Comparison of ENCODE assay signal across 20 cellular contexts in genomic region chr2:102433973-102434654, GRCh38. TPM values are rescaled to one million over a fixed set of nuclear protein-coding genes. Genes with fewer than 3 reads are reported as not detected.
DNase-seq lines count a peak whose midpoint lies in the region; ATAC-seq and TF ChIP-seq lines count a peak whose summit lies in the region.
"Had no signal": no experiment of that assay in that cellular context is flagged by ENCODE, and none has a peak within 500 bp of the region (broad histone marks: within the 10 kb centered on the region; RNA-seq: fewer than 3 reads in every experiment).

No MANE protein-coding gene starts in this region.

- no CpG with 5 or more reads among the region's 4 CpGs for WGBS in trophoblast cell (ENCODE audit: extremely low coverage, insufficient coverage, insufficient read length)

- H3K79me2 ChIP-seq in Loucy (ENCODE audit: insufficient read depth, low read length) (peaks cover 64% of the 10 kb centered on the region), trophoblast cell (ENCODE audit: control insufficient read depth, insufficient read depth, low read length, poor library complexity) (no peaks in the 10 kb centered on the region)

- peak overlapping the region; percentile 3 for H3K27ac Mint-ChIP-seq in activated CD4-positive, alpha-beta T cell treated with anti-CD3 and anti-CD28 coated beads, Interleukin-2, amount 10 ng/mL, durations not matched to agents 24 days and 14 days
- peak overlapping the region in 1 of 8 donors; percentile 14 for H3K27ac Mint-ChIP-seq in CD8-positive, alpha-beta memory T cell
- H3K27ac Mint-ChIP-seq: CD14-positive monocyte, GM23338 had no signal

- H3K4me2 ChIP-seq in Loucy (ENCODE audit: low read depth, low read length, poor library complexity, severe bottlenecking) (peak overlapping the region; percentile 39), trophoblast cell (ENCODE audit: low read length) (no peak overlapping the region)
- H3K4me2 ChIP-seq: A549, GM23338 had no signal

- H2BK5ac ChIP-seq in trophoblast cell (ENCODE audit: low read depth, low read length, poor library complexity) = no peak overlapping the region

- peaks cover 60% of the 10 kb centered on the region for H3K36me3 Mint-ChIP-seq in activated CD4-positive, alpha-beta T cell treated with anti-CD3 and anti-CD28 coated beads, Interleukin-2, amount 10 ng/mL, durations not matched to agents 24 days and 14 days (ENCODE audit: low read depth)
- peaks cover 0 to 7% (median 2%) of the 10 kb centered on the region in 3 donors for H3K36me3 Mint-ChIP-seq in CD8-positive, alpha-beta memory T cell
- H3K36me3 Mint-ChIP-seq: CD14-positive monocyte had no signal

- H3K27me3 Mint-ChIP-seq in activated CD4-positive, alpha-beta T cell treated with anti-CD3 and anti-CD28 coated beads, Interleukin-2, amount 10 ng/mL, durations not matched to agents 24 days and 14 days = no peaks in the 10 kb centered on the region
- H3K27me3 Mint-ChIP-seq in CD8-positive, alpha-beta memory T cell = no peaks in the 10 kb centered on the region
- H3K27me3 Mint-ChIP-seq: CD4-positive, alpha-beta memory T cell had no signal

- TF ChIP-seq CTCF in Loucy (conservative IDR thresholded peaks at IDR 0.05; ENCODE audit: low read length) = no peak

- peaks cover 17% of the 10 kb centered on the region for H3K9me3 Mint-ChIP-seq in activated CD4-positive, alpha-beta T cell treated with anti-CD3 and anti-CD28 coated beads, Interleukin-2, amount 10 ng/mL, durations not matched to agents 24 days and 14 days
- no peaks in the 10 kb centered on the region for H3K9me3 Mint-ChIP-seq in CD8-positive, alpha-beta memory T cell
- H3K9me3 Mint-ChIP-seq: CD4-positive, alpha-beta memory T cell; GM23338 had no signal

- H3F3A ChIP-seq in Loucy (ENCODE audit: low read depth) = no peaks in the 10 kb centered on the region

- H2BK120ac ChIP-seq in trophoblast cell (ENCODE audit: insufficient read depth, low read length, poor library complexity) = no peak overlapping the region

- no peaks in the 10 kb centered on the region for H3K79me1 ChIP-seq in trophoblast cell (ENCODE audit: low read length)

- no peaks in the 10 kb centered on the region for H3K9me2 ChIP-seq in Loucy (replicated peaks; ENCODE audit: low read depth, low read length)

- H2AFZ ChIP-seq in Loucy (ENCODE audit: low read length) (no peak overlapping the region), trophoblast cell (ENCODE audit: insufficient read depth, low read length, poor library complexity) (no peak overlapping the region)
- H2AFZ ChIP-seq: GM23338 had no signal

- no peak overlapping the region for H3K4me3 Mint-ChIP-seq in activated CD4-positive, alpha-beta T cell treated with anti-CD3 and anti-CD28 coated beads, Interleukin-2, amount 10 ng/mL, durations not matched to agents 24 days and 14 days
- H3K4me3 Mint-ChIP-seq in CD8-positive, alpha-beta memory T cell = no peak overlapping the region
- H3K4me3 Mint-ChIP-seq: CD14-positive monocyte; CD4-positive, alpha-beta memory T cell; GM23338 had no signal

- no peak overlapping the region for H3K14ac ChIP-seq in trophoblast cell (ENCODE audit: low read length)

- H3K23ac ChIP-seq in trophoblast cell (ENCODE audit: low read length) = no peak overlapping the region

- H3K9me3 ChIP-seq in Loucy (ENCODE audit: insufficient read depth, low read depth, low read length) = no peaks in the 10 kb centered on the region
- no peaks in the 10 kb centered on the region for H3K9me3 ChIP-seq in trophoblast cell (ENCODE audit: insufficient read depth, low read depth, low read length)
- no peaks in the 10 kb centered on the region for H3K9me3 ChIP-seq in CD8-positive, alpha-beta memory T cell (ENCODE audit: low read length)
- H3K9me3 ChIP-seq: A549 had no signal

- no peak overlapping the region for H3K27ac ChIP-seq in trophoblast cell (ENCODE audit: low read depth, low read length)
- no peak overlapping the region for H3K27ac ChIP-seq in CD8-positive, alpha-beta memory T cell (ENCODE audit: low read depth, low read length)
- H3K27ac ChIP-seq: 22Rv1, A549 had no signal

- H4K91ac ChIP-seq in trophoblast cell (ENCODE audit: low read depth, low read length) = no peak overlapping the region

- H3K4me3 ChIP-seq in Loucy (ENCODE audit: low read length, poor library complexity, severe bottlenecking) = no peak overlapping the region
- no peak overlapping the region for H3K4me3 ChIP-seq in trophoblast cell (ENCODE audit: low read depth, low read length)
- H3K4me3 ChIP-seq in CD8-positive, alpha-beta memory T cell (ENCODE audit: low read length) = no peak overlapping the region
- H3K4me3 ChIP-seq: A549, GM23338 had no signal

- DNase-seq in activated CD4-positive, alpha-beta T cell treated with anti-CD3 and anti-CD28 coated beads, Interleukin-2, amount 10 ng/mL, durations not matched to agents 24 days and 14 days = no peak
- no peak for DNase-seq in activated CD4-positive, alpha-beta T cell treated with anti-CD3 and anti-CD28 coated beads for 48 hours
- DNase-seq in myocyte (ENCODE audit: low read depth) = peak; percentile 57
- peak; percentile 57 to 82 for DNase-seq in trophoblast cell
- DNase-seq in C1 segment of cervical spinal cord (lab: John Stamatoyannopoulos, UW) = no peak
- DNase-seq in CD8-positive, alpha-beta memory T cell = no peak
- DNase-seq: AML-193; Calu3; CD4-positive, alpha-beta memory T cell; DMS79 treated with DMSO at 0.1 percent for 48 hours; GF-D8; HCEC 1CT; IMR-90 had no signal

- no peak overlapping the region for H4K8ac ChIP-seq in trophoblast cell (ENCODE audit: low read depth, low read length)

- CTCF ChIA-PET in CD8-positive, alpha-beta memory T cell (lab: Charles Lee) = interaction anchor here (1.5 to 1.6 kb wide), 2 partner anchors 9 to 14 kb away, joined by 5 to 6 read pairs; no protein-coding TSS in a partner anchor

- H3K36me3 ChIP-seq in Loucy (ENCODE audit: insufficient read depth, low read length) (peaks cover 38% of the 10 kb centered on the region; the same call in 1 of the 2 replicates), trophoblast cell (ENCODE audit: control insufficient read depth in 1 of 2, insufficient read depth in 2 of 2, low read length in 2 of 2) (no peaks in the 10 kb centered on the region)
- H3K36me3 ChIP-seq in CD8-positive, alpha-beta memory T cell (ENCODE audit: insufficient read depth, low read length) = no peaks in the 10 kb centered on the region

- H3K4ac ChIP-seq in trophoblast cell (ENCODE audit: low read depth, low read length) = no peak overlapping the region

- POLR2A ChIA-PET in CD8-positive, alpha-beta memory T cell (lab: Charles Lee) = no interaction called here

- H3K9ac ChIP-seq in Loucy (ENCODE audit: low read depth, low read length, poor library complexity, severe bottlenecking) (no peak overlapping the region), trophoblast cell (ENCODE audit: low read length) (no peak overlapping the region)

- H4K20me1 ChIP-seq in Loucy (ENCODE audit: insufficient read depth, low read length, poor library complexity, severe bottlenecking) = peaks cover 4% of the 10 kb centered on the region

- no peak overlapping the region for H3K18ac ChIP-seq in trophoblast cell (ENCODE audit: low read length)

- H4K12ac ChIP-seq in trophoblast cell (ENCODE audit: low read depth, low read length) = no peak overlapping the region

- H3K4me1 ChIP-seq in Loucy (ENCODE audit: insufficient read depth, low read length, poor library complexity, severe bottlenecking) (peaks cover 76% of the 10 kb centered on the region), trophoblast cell (ENCODE audit: control insufficient read depth in 1 of 2, insufficient read depth in 2 of 2, low read length in 2 of 2) (peaks cover under 1 to 4% of the 10 kb centered on the region in 2 experiments)
- H3K4me1 ChIP-seq in CD8-positive, alpha-beta memory T cell (ENCODE audit: insufficient read depth, low read length) = peaks cover 11% of the 10 kb centered on the region
- H3K4me1 ChIP-seq: A549 had no signal

- ATAC-seq in HG03196 (IDR thresholded peaks at IDR 0.05; ENCODE audit: unreplicated experiment) = no peak
- ATAC-seq: A549, GM23338 had no signal

- H3K27me3 ChIP-seq in Loucy (ENCODE audit: insufficient read depth, low read length, poor library complexity, severe bottlenecking) (no peaks in the 10 kb centered on the region), trophoblast cell (ENCODE audit: insufficient read depth, low read length) (no peaks in the 10 kb centered on the region)
- no peaks in the 10 kb centered on the region for H3K27me3 ChIP-seq in CD8-positive, alpha-beta memory T cell (ENCODE audit: insufficient read depth, low read length, poor library complexity, severe bottlenecking)

- intact Hi-C loops in activated CD4-positive, alpha-beta T cell treated with anti-CD3 and anti-CD28 coated beads, Interleukin-2, amount 10 ng/mL, durations not matched to agents 24 days and 14 days (cut with micrococcal nuclease) = loop anchor here (10.0 kb wide), 1 partner anchor 729 kb away; no protein-coding TSS in a partner anchor

- no peak overlapping the region for H2BK12ac ChIP-seq in trophoblast cell (ENCODE audit: low read length)

- H3K4me1 Mint-ChIP-seq in activated CD4-positive, alpha-beta T cell treated with anti-CD3 and anti-CD28 coated beads, Interleukin-2, amount 10 ng/mL, durations not matched to agents 24 days and 14 days = peaks cover 47% of the 10 kb centered on the region
- H3K4me1 Mint-ChIP-seq in CD8-positive, alpha-beta memory T cell = peaks cover 45 to 63% (median 52%) of the 10 kb centered on the region in 3 donors
- H3K4me1 Mint-ChIP-seq: GM23338 had no signal

- no peak overlapping the region for H2AK5ac ChIP-seq in trophoblast cell (ENCODE audit: low read length)

RNA-seq across cellular contexts. Expression of gene IL18RAP, which starts 11.2 kb away (rescaled TPM):
- total RNA-seq in activated CD4-positive, alpha-beta T cell treated with anti-CD3 and anti-CD28 coated beads, Interleukin-2, amount 10 ng/mL, durations not matched to agents 24 days and 14 days = 15.0 and 16.9 TPM in 2 replicates
- total RNA-seq in myocyte = not detected in 2 replicates
- not detected for polyA plus RNA-seq in myocyte (2012)
- polyA plus RNA-seq in trophoblast cell (2013) = not detected in 2 replicates
- total RNA-seq in CD8-positive, alpha-beta memory T cell = 1 to 10 TPM; 4.1 to 4.9 TPM
- polyA plus RNA-seq in CD8-positive, alpha-beta memory T cell = 14.2 TPM
- total RNA-seq: Calu3, GM23338, IMR-90 had no signal
- polyA plus RNA-seq: BJ, CD14-positive monocyte, GM23338, IMR-90 had no signal

RNA-seq across cellular contexts. Expression of gene SLC9A4, which starts 38.9 kb away (rescaled TPM):
- 0.07 and 0.12 TPM in 2 replicates for total RNA-seq in activated CD4-positive, alpha-beta T cell treated with anti-CD3 and anti-CD28 coated beads, Interleukin-2, amount 10 ng/mL, durations not matched to agents 24 days and 14 days
- total RNA-seq in myocyte = 0.24 and 0.42 TPM in 2 replicates
- 0.14 TPM for polyA plus RNA-seq in myocyte (2012)
- polyA plus RNA-seq in trophoblast cell (2013) = 0.15 TPM in 2 replicates
- not detected for total RNA-seq in CD8-positive, alpha-beta memory T cell
- polyA plus RNA-seq in CD8-positive, alpha-beta memory T cell = not detected
- total RNA-seq: GM23338, IMR-90 had no signal
- polyA plus RNA-seq: A549; BJ; CD14-positive monocyte; CD4-positive, alpha-beta memory T cell; GM23338; IMR-90 had no signal

Comparison
In these comparisons a context has a peak if more than half of its experiments do, and no peak if none do; other contexts are left out.
1. DNase-seq: peak in myocyte (single experiment) and trophoblast cell (2 of 2); none in activated CD4-positive, alpha-beta T cell treated with anti-CD3 and anti-CD28 coated beads, Interleukin-2, amount 10 ng/mL, durations not matched to agents 24 days and 14 days (single experiment), activated CD4-positive, alpha-beta T cell treated with anti-CD3 and anti-CD28 coated beads for 48 hours (single experiment), C1 segment of cervical spinal cord (0 of 14) and CD8-positive, alpha-beta memory T cell (0 of 5).